In the genomic region with DNA sequence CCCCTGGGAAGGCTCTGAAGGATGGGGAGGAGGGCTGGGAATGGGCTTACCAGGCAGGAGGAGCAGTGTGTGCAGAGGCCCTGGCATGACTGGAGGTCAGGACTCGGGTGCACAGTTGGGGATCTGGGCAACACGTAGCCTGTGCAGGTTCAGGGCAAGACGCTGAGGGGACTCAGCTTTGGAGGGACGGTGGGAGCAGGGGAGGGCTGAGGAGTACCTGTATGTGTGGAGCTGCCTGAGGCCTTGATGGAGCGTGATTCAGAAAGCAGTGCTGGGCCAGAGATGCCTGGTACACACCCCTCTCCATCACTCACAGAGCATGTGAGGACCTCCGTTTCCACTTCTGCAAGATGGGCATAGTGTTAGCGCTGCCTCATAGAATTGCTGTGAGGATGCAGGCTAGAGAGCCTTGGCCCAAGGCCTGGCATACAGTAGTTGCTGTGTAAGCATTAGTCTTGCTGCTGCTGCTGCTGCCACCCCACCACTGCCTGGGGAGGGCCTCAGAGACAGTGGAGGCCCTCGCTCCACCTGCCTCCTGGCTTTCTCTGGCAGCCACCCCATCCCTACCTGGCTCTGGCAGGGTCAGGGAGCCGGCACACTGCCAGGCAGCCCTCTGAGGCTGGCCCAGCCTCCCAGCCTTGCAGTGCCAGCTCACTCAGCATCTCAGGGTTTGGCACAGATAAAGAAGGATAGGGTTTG, we compare ENCODE assay signal across 10 cellular contexts. TPM values are rescaled to one million over a fixed set of nuclear protein-coding genes. Genes with fewer than 3 reads are reported as not detected.
DNase-seq lines count a peak whose midpoint lies in the region; ATAC-seq and TF ChIP-seq lines count a peak whose summit lies in the region.
"Had no signal": no experiment of that assay in that cellular context is flagged by ENCODE, and none has a peak within 500 bp of the region (broad histone marks: within the 10 kb centered on the region; RNA-seq: fewer than 3 reads in every experiment).

No MANE protein-coding gene starts in this region.

- H3K27ac Mint-ChIP-seq in CD8-positive, alpha-beta T cell = peak overlapping the region; percentile 88
- H3K27ac Mint-ChIP-seq in endothelial cell (ENCODE audit: unreplicated experiment) = no peak overlapping the region

- peaks cover 4% of the 10 kb centered on the region for H3K4me1 ChIP-seq in CD8-positive, alpha-beta T cell (ENCODE audit: insufficient read depth, low read length)
- H3K4me1 ChIP-seq in NT2/D1 (ENCODE audit: insufficient read depth, insufficient read length) (peaks cover 22% of the 10 kb centered on the region), osteoblast (ENCODE audit: insufficient read depth, low read length) (peaks cover 25% of the 10 kb centered on the region)

- DNase-seq in CD8-positive, alpha-beta T cell = no peak
- DNase-seq in NT2/D1 (ENCODE audit: low read depth, low spot score) = no peak
- no peak for DNase-seq in endothelial cell (ENCODE audit: low spot score)
- DNase-seq in osteoblast (ENCODE audit: insufficient read length, low spot score, missing footprints) = peak; percentile 45
- DNase-seq in SKM-1 treated with dmso at 0.1 percent for 144 hours (lab: John Stamatoyannopoulos, UW; ENCODE audit: unreplicated experiment) = no peak
- DNase-seq in activated gamma-delta T cell (lab: John Stamatoyannopoulos, UW) = no peak
- no peak for DNase-seq in globus pallidus (ENCODE audit: low spot score)
- DNase-seq: KBM-7 had no signal

- H3K4me2 ChIP-seq in osteoblast (ENCODE audit: insufficient read depth, low read length) = peak overlapping the region; percentile 9

- TF ChIP-seq CTCF in CD8-positive, alpha-beta T cell (IDR thresholded peaks at IDR 0.05) = no peak
- TF ChIP-seq CTCF in endothelial cell (IDR thresholded peaks at IDR 0.05; ENCODE audit: unreplicated experiment) (no peak), osteoblast (IDR thresholded peaks at IDR 0.05; ENCODE audit: extremely low read depth, low read depth, low read length) (no peak)

- no peaks in the 10 kb centered on the region for H3K27me3 Mint-ChIP-seq in CD8-positive, alpha-beta T cell (ENCODE audit: low read depth)
- H3K27me3 Mint-ChIP-seq in endothelial cell (ENCODE audit: unreplicated experiment) = peaks cover 10% of the 10 kb centered on the region

- no peaks in the 10 kb centered on the region for H3K36me3 ChIP-seq in CD8-positive, alpha-beta T cell (ENCODE audit: insufficient read depth, low read length)
- H3K36me3 ChIP-seq in NT2/D1 (ENCODE audit: insufficient read depth, insufficient read length, low read length) = peaks cover 10% of the 10 kb centered on the region
- no peaks in the 10 kb centered on the region for H3K36me3 ChIP-seq in osteoblast (ENCODE audit: insufficient read depth, low read length)

- no peak for ATAC-seq in CD8-positive, alpha-beta T cell
- ATAC-seq in GM21423 (IDR thresholded peaks at IDR 0.05; ENCODE audit: unreplicated experiment) = no peak

- no peak overlapping the region for H3K4me3 Mint-ChIP-seq in CD8-positive, alpha-beta T cell
- H3K4me3 Mint-ChIP-seq in endothelial cell (ENCODE audit: unreplicated experiment) = peak overlapping the region; percentile 99

- peaks cover 47% of the 10 kb centered on the region for H4K20me1 ChIP-seq in osteoblast (ENCODE audit: insufficient read depth, low read length)

- H3K4me1 Mint-ChIP-seq in CD8-positive, alpha-beta T cell (ENCODE audit: low read depth) = peaks cover 52% of the 10 kb centered on the region
- peaks cover 34% of the 10 kb centered on the region for H3K4me1 Mint-ChIP-seq in endothelial cell (ENCODE audit: unreplicated experiment)

- CTCF ChIA-PET in CD8-positive, alpha-beta T cell (lab: Charles Lee) = interaction anchor here (1.4 to 2.1 kb wide), 2 partner anchors 17 to 200 kb away, joined by 3 to 5 read pairs; no protein-coding TSS in a partner anchor

- H3K36me3 Mint-ChIP-seq in CD8-positive, alpha-beta T cell = peaks cover 2% of the 10 kb centered on the region
- H3K36me3 Mint-ChIP-seq in endothelial cell (ENCODE audit: low read depth, unreplicated experiment) = peaks cover 6% of the 10 kb centered on the region

- H3K27me3 ChIP-seq in CD8-positive, alpha-beta T cell (ENCODE audit: insufficient read depth, low read length) = no peaks in the 10 kb centered on the region
- no peaks in the 10 kb centered on the region for H3K27me3 ChIP-seq in NT2/D1 (ENCODE audit: insufficient read depth, insufficient read length)
- H3K27me3 ChIP-seq in osteoblast (ENCODE audit: insufficient read depth, low read length) = no peaks in the 10 kb centered on the region

- H3K4me3 ChIP-seq in CD8-positive, alpha-beta T cell (ENCODE audit: low read depth, low read length) = no peak overlapping the region
- H3K4me3 ChIP-seq in NT2/D1 (ENCODE audit: insufficient read length, low read depth) (no peak overlapping the region), osteoblast (ENCODE audit: insufficient read depth, low read length) (no peak overlapping the region)

- POLR2A ChIA-PET in CD8-positive, alpha-beta T cell (lab: Charles Lee) = no interaction called here

- peaks cover 77% of the 10 kb centered on the region for H3K79me2 ChIP-seq in osteoblast (ENCODE audit: insufficient read depth, low read length)

- no peak overlapping the region for H3K27ac ChIP-seq in CD8-positive, alpha-beta T cell (ENCODE audit: low read depth, low read length)
- no peak overlapping the region for H3K27ac ChIP-seq in osteoblast (ENCODE audit: low read depth, low read length)

- peak overlapping the region; percentile 39 for H3K9ac ChIP-seq in NT2/D1 (ENCODE audit: insufficient read length, low read depth)

- H3K9me3 ChIP-seq in CD8-positive, alpha-beta T cell (ENCODE audit: low read length) = no peaks in the 10 kb centered on the region
- H3K9me3 ChIP-seq in NT2/D1 (ENCODE audit: insufficient read depth, low read length) (no peaks in the 10 kb centered on the region), osteoblast (ENCODE audit: low read depth, low read length) (no peaks in the 10 kb centered on the region)

- intact Hi-C loops in CD8-positive, alpha-beta T cell (cut with DNase I, micrococcal nuclease) = loop anchor here in 1 of 2 experiments (5.0 to 10.0 kb wide), 3 partner anchors 214 to 547 kb away; partner anchors contain the start of genes PLEKHG2 and SAMD4B

- no peaks in the 10 kb centered on the region for H3K9me3 Mint-ChIP-seq in CD8-positive, alpha-beta T cell
- no peaks in the 10 kb centered on the region for H3K9me3 Mint-ChIP-seq in endothelial cell (ENCODE audit: unreplicated experiment)

- no peak overlapping the region for H2AFZ ChIP-seq in osteoblast (ENCODE audit: low read length)

RNA-seq across cellular contexts. Expression of gene PAK4, which starts 2.4 kb away (rescaled TPM):
- total RNA-seq in CD8-positive, alpha-beta T cell = 1 to 10 TPM; 6.4 to 7.8 TPM
- total RNA-seq in endothelial cell (ENCODE audit: unreplicated experiment) (48.8 TPM), osteoblast (6.8 and 9.4 TPM in 2 replicates)

RNA-seq across cellular contexts. Expression of gene ACP7, which starts 43.8 kb away (rescaled TPM):
- total RNA-seq in CD8-positive, alpha-beta T cell = not detected
- total RNA-seq in endothelial cell (ENCODE audit: unreplicated experiment) (0.46 TPM), osteoblast (0.29 TPM in 1 of 2 replicates, not detected in the other)
- total RNA-seq: glomerular endothelial cell had no signal
